In genomic region chr1:152869808-152870419, GRCh38 we compare ENCODE assay signal across 1 cellular context.
TF ChIP-seq lines count a peak whose summit lies in the region.

No MANE protein-coding gene starts in this region.

TF ChIP-seq in HepG2, 621 proteins besides CTCF, POLR2A, EP300 and RAD21:
- TF ChIP-seq NCOA5 (CRISPR knock-in tag; IDR thresholded peaks at IDR 0.05) (no peak), FOXK1 (CRISPR knock-in tag; IDR thresholded peaks at IDR 0.05; ENCODE audit: borderline replicate concordance, low read depth) (0 out of 2 replicates have a peak, but pooled peaks have one; percentile 44), SMC3 (IDR thresholded peaks at IDR 0.05; ENCODE audit: low read length) (peak; percentile 65; the same call in 1 of the 2 replicates), KDM6A (CRISPR knock-in tag; IDR thresholded peaks at IDR 0.05; ENCODE audit: low read depth) (no peak), NONO (IDR thresholded peaks at IDR 0.05) (no peak), NONO (CRISPR knock-in tag; conservative IDR thresholded peaks at IDR 0.05) (no peak), HMGXB4 (CRISPR knock-in tag; IDR thresholded peaks at IDR 0.05; ENCODE audit: borderline replicate concordance in 1 of 2, low read depth in 1 of 2) (no peak), E2F1 (CRISPR knock-in tag; IDR thresholded peaks at IDR 0.05) (no peak), ZNF30 (CRISPR knock-in tag; IDR thresholded peaks at IDR 0.05) (no peak), ZNF598 (CRISPR knock-in tag; IDR thresholded peaks at IDR 0.05; ENCODE audit: borderline replicate concordance) (no peak), STAG1 (CRISPR knock-in tag; IDR thresholded peaks at IDR 0.05) (peak; percentile 46), FOXA1 (IDR thresholded peaks at IDR 0.05) (no peak), FOXA1 (CRISPR knock-in tag; IDR thresholded peaks at IDR 0.05) (peak; percentile 43), KLF9 (CRISPR knock-in tag; IDR thresholded peaks at IDR 0.05; ENCODE audit: low read depth) (no peak), RFX3 (CRISPR knock-in tag; IDR thresholded peaks at IDR 0.05) (no peak), SALL2 (CRISPR knock-in tag; IDR thresholded peaks at IDR 0.05) (no peak), XRCC5 (optimal IDR thresholded peaks at IDR 0.05; ENCODE audit: low read length) (peak; percentile 40)
- TF ChIP-seq, protein P1, sequence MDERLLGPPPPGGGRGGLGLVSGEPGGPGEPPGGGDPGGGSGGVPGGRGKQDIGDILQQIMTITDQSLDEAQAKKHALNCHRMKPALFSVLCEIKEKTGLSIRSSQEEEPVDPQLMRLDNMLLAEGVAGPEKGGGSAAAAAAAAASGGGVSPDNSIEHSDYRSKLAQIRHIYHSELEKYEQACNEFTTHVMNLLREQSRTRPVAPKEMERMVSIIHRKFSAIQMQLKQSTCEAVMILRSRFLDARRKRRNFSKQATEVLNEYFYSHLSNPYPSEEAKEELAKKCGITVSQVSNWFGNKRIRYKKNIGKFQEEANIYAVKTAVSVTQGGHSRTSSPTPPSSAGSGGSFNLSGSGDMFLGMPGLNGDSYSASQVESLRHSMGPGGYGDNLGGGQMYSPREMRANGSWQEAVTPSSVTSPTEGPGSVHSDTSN (CRISPR knock-in tag; IDR thresholded peaks at IDR 0.05), result no peak
